8 cellular contexts compared by ENCODE assay signal in genomic region chrX:55490121-55490520, GRCh38. TPM values are rescaled to one million over a fixed set of nuclear protein-coding genes. Genes with fewer than 3 reads are reported as not detected.
A peak's percentile ranks its signal among the peaks of the same experiment; 100 is the strongest.
DNase-seq lines count a peak whose midpoint lies in the region; ATAC-seq and TF ChIP-seq lines count a peak whose summit lies in the region.

No MANE protein-coding gene starts in this region.

- H2BK120ac ChIP-seq in mesendoderm (ENCODE audit: low read depth, low read length), result no peak overlapping the region

- peak overlapping the region; percentile 97 to 99 (median 99) for H3K27ac Mint-ChIP-seq in brain

- peaks cover 35% of the 10 kb centered on the region for H3K4me1 Mint-ChIP-seq in brain

- DNase-seq in heart left ventricle, result no peak
- DNase-seq in left ventricle myocardium superior, result no peak
- DNase-seq in mesendoderm, result no peak
- DNase-seq in upper lobe of left lung, result no peak
- DNase-seq in RKO (ENCODE audit: low spot score), result no peak
- no peak for DNase-seq in SK-N-DZ (ENCODE audit: low spot score)

- H3K36me3 Mint-ChIP-seq in brain, result no peaks in the 10 kb centered on the region

- no peak overlapping the region for H4K8ac ChIP-seq in mesendoderm (ENCODE audit: low read depth, low read length)

- H3K4me1 ChIP-seq in heart left ventricle (peaks cover 0 to 7% (median 0%) of the 10 kb centered on the region in 12 donors), mesendoderm (ENCODE audit: control insufficient read depth, low read depth, low read length) (no peaks in the 10 kb centered on the region), upper lobe of left lung (peaks cover 0 to 7% (median 0%) of the 10 kb centered on the region in 4 donors)

- no peak overlapping the region for H2BK5ac ChIP-seq in mesendoderm (ENCODE audit: low read length)

- ATAC-seq in heart left ventricle, result no peak
- no peak for ATAC-seq in left ventricle myocardium superior
- ATAC-seq in upper lobe of left lung (ENCODE audit: low FRiP score in 2 of 2), result no peak
- no peak for ATAC-seq in HG02938 (IDR thresholded peaks at IDR 0.05; ENCODE audit: unreplicated experiment)

- peak overlapping the region; percentile 88 to 96 (median 92) for H3K4me3 Mint-ChIP-seq in brain

- peak overlapping the region; percentile 92 for H3K56ac ChIP-seq in mesendoderm (ENCODE audit: low read length)

- TF ChIP-seq POLR2A in heart left ventricle (IDR thresholded peaks at IDR 0.05) (no peak), upper lobe of left lung (IDR thresholded peaks at IDR 0.05) (no peak)

- peak overlapping the region; percentile 18 for H3K4me2 ChIP-seq in mesendoderm (ENCODE audit: low read length)

- H3K79me1 ChIP-seq in mesendoderm (ENCODE audit: low read length), result no peaks in the 10 kb centered on the region

- H3K4ac ChIP-seq in mesendoderm (ENCODE audit: low read depth, low read length), result no peak overlapping the region

- H3K23ac ChIP-seq in mesendoderm (ENCODE audit: low read length), result no peak overlapping the region

- TF ChIP-seq CTCF in heart left ventricle (IDR thresholded peaks at IDR 0.05) (no peak), brain (conservative IDR thresholded peaks at IDR 0.05) (no peak), upper lobe of left lung (IDR thresholded peaks at IDR 0.05) (no peak)

- H3K9me3 Mint-ChIP-seq in brain, result peaks cover 0 to 7% (median 0%) of the 10 kb centered on the region in 5 experiments

- peak overlapping the region in 11 of 12 donors; percentile 84 to 97 (median 91) for H3K27ac ChIP-seq in heart left ventricle
- H3K27ac ChIP-seq in mesendoderm (ENCODE audit: low read depth, low read length), result peak overlapping the region; percentile 87
- H3K27ac ChIP-seq in upper lobe of left lung, result peak overlapping the region; percentile 87 to 93 (median 91)

- no peak overlapping the region for H2BK15ac ChIP-seq in mesendoderm (replicated peaks; ENCODE audit: low read depth)

- no peak for TF ChIP-seq EP300 in upper lobe of left lung (IDR thresholded peaks at IDR 0.05)

- H3K4me3 ChIP-seq in heart left ventricle (peak overlapping the region in 11 of 12 donors; percentile 47 to 86 (median 71)), mesendoderm (ENCODE audit: low read length) (no peak overlapping the region), upper lobe of left lung (peak overlapping the region in 3 of 4 donors; percentile 50 to 72 (median 57))

- H3K18ac ChIP-seq in mesendoderm (ENCODE audit: low read length), result peak overlapping the region; percentile 47

- H3K27me3 Mint-ChIP-seq in brain, result peaks cover 6% of the 10 kb centered on the region

- H3K9ac ChIP-seq in mesendoderm (ENCODE audit: low read length), result peak overlapping the region; percentile 60

- no peak overlapping the region for H4K5ac ChIP-seq in mesendoderm (ENCODE audit: low read length)

- intact Hi-C loops in heart left ventricle (cut with DNase I), result no loop called here
- intact Hi-C loops in left ventricle myocardium superior (cut with micrococcal nuclease), result no loop called here

- H2AK5ac ChIP-seq in mesendoderm (ENCODE audit: low read length), result no peak overlapping the region

- H3K9me3 ChIP-seq in heart left ventricle, result no peaks in the 10 kb centered on the region
- no peaks in the 10 kb centered on the region for H3K9me3 ChIP-seq in upper lobe of left lung

- no peaks in the 10 kb centered on the region for H3K36me3 ChIP-seq in heart left ventricle
- no peaks in the 10 kb centered on the region for H3K36me3 ChIP-seq in mesendoderm (ENCODE audit: control insufficient read depth, insufficient read depth, low read length)
- H3K36me3 ChIP-seq in upper lobe of left lung, result no peaks in the 10 kb centered on the region

- 56 to 73% (median 59%) methylated on average over 4 of the region's 4 CpGs for WGBS in heart left ventricle, 4 donors
- WGBS in mesendoderm (ENCODE audit: extremely low coverage, insufficient coverage, low lambda C conversion rate), result no CpG with 5 or more reads among the region's 4 CpGs
- 40 to 75% methylated on average over 3 to 4 of the region's 4 CpGs for WGBS in upper lobe of left lung, 2 donors

- no peaks in the 10 kb centered on the region for H3K79me2 ChIP-seq in mesendoderm (ENCODE audit: control insufficient read depth, insufficient read depth, low read length)

- H3K27me3 ChIP-seq in heart left ventricle, result peaks cover 0 to 6% (median 0%) of the 10 kb centered on the region in 9 donors
- no peaks in the 10 kb centered on the region for H3K27me3 ChIP-seq in mesendoderm (ENCODE audit: insufficient read depth, low read length, poor library complexity)
- H3K27me3 ChIP-seq in upper lobe of left lung, result no peaks in the 10 kb centered on the region

RNA-seq across cellular contexts. Expression of gene USP51, which starts 0.5 kb away (rescaled TPM):
- total RNA-seq in heart left ventricle, result 1 to 10 TPM in 7 of 9 donors, under 1 TPM in 2; 0.38 to 3.9 (median 1.9) TPM
- polyA plus RNA-seq in heart left ventricle, result under 1 TPM; 0.35 to 0.76 TPM
- 1.5 TPM for total RNA-seq in left ventricle myocardium superior
- polyA plus RNA-seq in brain (ENCODE audit: insufficient read depth, low read depth, low replicate concordance), result 1.1 TPM
- polyA plus RNA-seq in mesendoderm (2013, experiment 1 of 2), result 4.7 TPM
- 4.7 TPM for polyA plus RNA-seq in mesendoderm (2013, experiment 2 of 2)
- 1 to 10 TPM in 5 of 6 donors, under 1 TPM in 1; 0.55 to 4.4 (median 3.2) TPM for total RNA-seq in upper lobe of left lung
- polyA plus RNA-seq in SK-N-DZ (2014; cell fraction: cytosol; rRNA removed), result 0.01 TPM in 1 of 2 replicates, not detected in the other
- polyA plus RNA-seq in SK-N-DZ (2014; cell fraction: nucleus; rRNA removed), result 0.12 and 0.64 TPM in 2 replicates

RNA-seq across cellular contexts. Expression of gene MAGEH1, which starts 38.2 kb away (rescaled TPM):
- total RNA-seq in heart left ventricle, result 10 to 100 TPM in 8 of 9 donors, 1 to 10 TPM in 1; 9.7 to 19.2 (median 12.0) TPM
- polyA plus RNA-seq in heart left ventricle, result 10 to 100 TPM in 1 of 2 donors, 1 to 10 TPM in 1; 6.0 to 27.6 TPM
- total RNA-seq in left ventricle myocardium superior, result 8.2 TPM
- 32.9 TPM for polyA plus RNA-seq in brain (ENCODE audit: insufficient read depth, low read depth, low replicate concordance)
- polyA plus RNA-seq in mesendoderm (2013, experiment 1 of 2), result 13.0 TPM
- polyA plus RNA-seq in mesendoderm (2013, experiment 2 of 2), result 12.3 TPM
- 10 to 100 TPM in 5 of 6 donors, 1 to 10 TPM in 1; 7.3 to 26.3 (median 25.6) TPM for total RNA-seq in upper lobe of left lung
- polyA plus RNA-seq in SK-N-DZ (2014; cell fraction: cytosol; rRNA removed), result 9.2 and 11.7 TPM in 2 replicates
- 4.5 and 6.3 TPM in 2 replicates for polyA plus RNA-seq in SK-N-DZ (2014; cell fraction: nucleus; rRNA removed)
